In genomic region chr6:89299451-89299850, GRCh38 we compare ENCODE assay signal across 11 cellular contexts. TPM values are rescaled to one million over a fixed set of nuclear protein-coding genes. Genes with fewer than 3 reads are reported as not detected.
DNase-seq lines count a peak whose midpoint lies in the region; ATAC-seq, FAIRE-seq and TF ChIP-seq lines count a peak whose summit lies in the region.
"Had no signal": no experiment of that assay in that cellular context is flagged by ENCODE, and none has a peak within 500 bp of the region (broad histone marks: within the 10 kb centered on the region; RNA-seq: fewer than 3 reads in every experiment).

No MANE protein-coding gene starts in this region.

- H3K36me3 ChIP-seq in HepG2 (replicated peaks in 1 of 2; ENCODE audit: control insufficient read depth in 1 of 2, insufficient read depth in 2 of 2, low read length in 2 of 2) (no peaks in the 10 kb centered on the region), right lobe of liver (no peaks in the 10 kb centered on the region), OCI-LY7 (ENCODE audit: insufficient read depth, low read length) (no peaks in the 10 kb centered on the region), endothelial cell of umbilical vein (ENCODE audit: control insufficient read depth in 2 of 2, extremely low read depth in 1 of 2, insufficient read depth in 2 of 2, low read length in 2 of 2) (no peaks in the 10 kb centered on the region), stomach (no peaks in the 10 kb centered on the region)

- H3K27me3 ChIP-seq in HepG2 (ENCODE audit: control insufficient read depth in 1 of 2, insufficient read depth in 2 of 2, low read length in 2 of 2), result peaks cover 0 to 1% of the 10 kb centered on the region in 2 experiments; a peak in 1 of 5 replicates
- H3K27me3 ChIP-seq in right lobe of liver, result no peaks in the 10 kb centered on the region
- no peaks in the 10 kb centered on the region for H3K27me3 ChIP-seq in endothelial cell of umbilical vein (ENCODE audit: control insufficient read depth in 2 of 2, insufficient read depth in 2 of 2, low read length in 2 of 2)
- no peaks in the 10 kb centered on the region for H3K27me3 ChIP-seq in stomach
- H3K27me3 ChIP-seq: hepatocyte had no signal

- TF ChIP-seq POLR2A in HepG2 (IDR thresholded peaks at IDR 0.05; ENCODE audit: insufficient read depth in 1 of 2, low read depth in 2 of 2, low read length in 2 of 2), result no peak
- TF ChIP-seq POLR2A in right lobe of liver (IDR thresholded peaks at IDR 0.05), result no peak
- no peak for TF ChIP-seq POLR2A in endothelial cell of umbilical vein (IDR thresholded peaks at IDR 0.05; ENCODE audit: low read depth, low read length)
- TF ChIP-seq POLR2A in stomach (IDR thresholded peaks at IDR 0.05), result no peak

- H3K9me3 ChIP-seq in HepG2 (ENCODE audit: low read length), result no peaks in the 10 kb centered on the region
- no peaks in the 10 kb centered on the region for H3K9me3 ChIP-seq in right lobe of liver
- 0 out of 2 replicates have a peak, but pooled peaks cover 6% of the 10 kb centered on the region for H3K9me3 ChIP-seq in OCI-LY7 (ENCODE audit: low read length)
- no peaks in the 10 kb centered on the region for H3K9me3 ChIP-seq in endothelial cell of umbilical vein (replicated peaks; ENCODE audit: control insufficient read depth, insufficient read depth, low read length)
- H3K9me3 ChIP-seq in stomach, result no peaks in the 10 kb centered on the region

- H3K4me1 ChIP-seq in HepG2 (ENCODE audit: insufficient read depth, low read length) (peaks cover 17% of the 10 kb centered on the region), right lobe of liver (no peaks in the 10 kb centered on the region), OCI-LY7 (ENCODE audit: insufficient read depth, low read length, poor library complexity, severe bottlenecking) (no peaks in the 10 kb centered on the region), endothelial cell of umbilical vein (ENCODE audit: control insufficient read depth, extremely low read depth, insufficient read depth, low read length) (peaks cover 28% of the 10 kb centered on the region), stomach (peaks cover 9 to 19% (median 14%) of the 10 kb centered on the region in 4 donors)

- in situ Hi-C loops in HepG2 (cut with HindIII; ENCODE audit: extremely low pct_ligation_motif_present, low pct_unique_long_range_greater_than_20kb), result no loop called here

- no peak for FAIRE-seq in HepG2 (lab: Jason Lieb, UNC)
- peak; percentile 85 for FAIRE-seq in endothelial cell of umbilical vein (lab: Jason Lieb, UNC)

- H3K4me1 Mint-ChIP-seq in natural killer cell treated with Interleukin-12 subunit alpha and Interleukin-12 subunit beta and Interleukin-15 and Interleukin-18, amount 100 ng/mL, for 72 hours (ENCODE audit: low read depth in 2 of 2), result peaks cover 0 to 15% of the 10 kb centered on the region in 2 donors

- POLR2A ChIA-PET in HepG2 (lab: Yijun Ruan, JAX), result interaction anchor here (1.5 kb wide), 1 partner anchor 12 kb away, joined by 3 read pairs; no protein-coding TSS in a partner anchor
- POLR2A ChIA-PET in OCI-LY7 (lab: Charles Lee), result interaction anchor here (0.5 kb wide), 2 partner anchors 21 to 889 kb away, joined by 3 to 9 read pairs; no protein-coding TSS in a partner anchor
- POLR2A ChIA-PET in endothelial cell of umbilical vein (lab: Charles Lee), result no interaction called here

- no peak for TF ChIP-seq CTCF in HepG2 (CRISPR knock-in tag; IDR thresholded peaks at IDR 0.05)
- no peak for TF ChIP-seq CTCF in right lobe of liver (IDR thresholded peaks at IDR 0.05)
- peak; percentile 43; the same call in 1 of the 2 replicates for TF ChIP-seq CTCF in OCI-LY7 (conservative IDR thresholded peaks at IDR 0.05; ENCODE audit: low read length)
- TF ChIP-seq CTCF in endothelial cell of umbilical vein (IDR thresholded peaks at IDR 0.05; ENCODE audit: extremely low read depth in 1 of 2, insufficient read depth in 1 of 2, low read depth in 1 of 2, low read length in 2 of 2), result peak; percentile 38 to 40
- no peak for TF ChIP-seq CTCF in stomach (IDR thresholded peaks at IDR 0.05)

- H3K4me2 ChIP-seq in HepG2 (ENCODE audit: low read depth, low read length) (no peak overlapping the region), OCI-LY7 (ENCODE audit: low read length) (no peak overlapping the region), endothelial cell of umbilical vein (ENCODE audit: insufficient read depth, low read length) (peak overlapping the region; percentile 5)
- H3K4me2 ChIP-seq: hepatocyte had no signal

- BruUV-seq in HepG2 (replicated peaks; lab: Mats Ljungman, UMichigan) (no TSS peak), OCI-LY7 (replicated peaks; lab: Mats Ljungman, UMichigan) (no TSS peak), endothelial cell of umbilical vein (replicated peaks; lab: Mats Ljungman, UMichigan) (no TSS peak)

- H3K9me3 Mint-ChIP-seq in natural killer cell treated with Interleukin-12 subunit alpha and Interleukin-12 subunit beta and Interleukin-15 and Interleukin-18, amount 100 ng/mL, for 72 hours, result no peaks in the 10 kb centered on the region
- H3K9me3 Mint-ChIP-seq: CD8-positive, alpha-beta memory T cell had no signal

- H3K9me1 ChIP-seq in endothelial cell of umbilical vein (replicated peaks; ENCODE audit: control insufficient read depth, extremely low read depth, insufficient read depth, low read length), result no peaks in the 10 kb centered on the region

- CTCF ChIA-PET in HepG2 (lab: Yijun Ruan, JAX; ENCODE audit: low intra/inter-chr PET ratio, low total read pairs), result no interaction called here
- CTCF ChIA-PET in OCI-LY7 (lab: Charles Lee; ENCODE audit: unreplicated experiment), result no interaction called here
- CTCF ChIA-PET in endothelial cell of umbilical vein (lab: Charles Lee), result interaction anchor here (0.9 to 3.7 kb wide), 8 partner anchors 8 to 316 kb away, joined by 3 to 47 read pairs (median 12); no protein-coding TSS in a partner anchor

- intact Hi-C loops in HepG2 (cut with micrococcal nuclease; ENCODE audit: unreplicated experiment) (no loop called here), right lobe of liver (cut with DNase I) (no loop called here), OCI-LY7 (cut with micrococcal nuclease; ENCODE audit: unreplicated experiment) (no loop called here), endothelial cell of umbilical vein (cut with micrococcal nuclease) (loop anchor here (1.0 to 5.0 kb wide), 6 partner anchors 13 to 339 kb away; partner anchors contain the start of genes LYRM2, PM20D2 and PNRC1), stomach (cut with DNase I; ENCODE audit: low total_unique reads) (no loop called here)

- no peak overlapping the region for H3K9ac ChIP-seq in HepG2 (ENCODE audit: insufficient read depth, low read depth, low read length)
- peak overlapping the region; percentile 42 for H3K9ac ChIP-seq in endothelial cell of umbilical vein (replicated peaks; ENCODE audit: extremely low read depth, insufficient read depth, low read length)

- ATAC-seq in HepG2 (peak; percentile 57), right lobe of liver (no peak)
- ATAC-seq in natural killer cell treated with Interleukin-12 subunit alpha and Interleukin-12 subunit beta and Interleukin-15 and Interleukin-18, amount 100 ng/mL, for 72 hours, result no peak

- dilution Hi-C loops in endothelial cell of umbilical vein (cut with MboI; ENCODE audit: extremely low pct_ligation_motif_present, low sequenced_read_pairs), result no loop called here

- no peaks in the 10 kb centered on the region for H4K20me1 ChIP-seq in HepG2 (ENCODE audit: insufficient read depth, low read length)
- H4K20me1 ChIP-seq in OCI-LY7 (ENCODE audit: insufficient read depth, low read length), result no peaks in the 10 kb centered on the region
- no peaks in the 10 kb centered on the region for H4K20me1 ChIP-seq in endothelial cell of umbilical vein (replicated peaks; ENCODE audit: control insufficient read depth, extremely low read depth, insufficient read depth, low read length)

- DNase-seq in HepG2 (ENCODE audit: low spot score) (no peak), right lobe of liver (no peak), OCI-LY7 (ENCODE audit: low spot score) (no peak), endothelial cell of umbilical vein (ENCODE audit: low read depth, low spot score) (peak; percentile 83), NCI-H1694 (lab: John Stamatoyannopoulos, UW) (no peak), ecto neural progenitor cell (ENCODE audit: low spot score) (no peak), stomach (no peak)
- no peak for DNase-seq in natural killer cell treated with Interleukin-12 subunit alpha and Interleukin-12 subunit beta and Interleukin-15 and Interleukin-18, amount 100 ng/mL, for 72 hours (ENCODE audit: low spot score)
- DNase-seq: NCI-H2081 treated with DMSO at 0.1 percent for 48 hours had no signal

- H3K27me3 Mint-ChIP-seq in natural killer cell treated with Interleukin-12 subunit alpha and Interleukin-12 subunit beta and Interleukin-15 and Interleukin-18, amount 100 ng/mL, for 72 hours, result no peaks in the 10 kb centered on the region

- H3K27ac ChIP-seq in HepG2 (ENCODE audit: extremely low read length, insufficient read depth, low read length), result no peak overlapping the region
- H3K27ac ChIP-seq in right lobe of liver, result no peak overlapping the region
- H3K27ac ChIP-seq in OCI-LY7 (ENCODE audit: low read depth, low read length, poor library complexity, severe bottlenecking), result no peak overlapping the region
- peak overlapping the region; percentile 84 for H3K27ac ChIP-seq in endothelial cell of umbilical vein (ENCODE audit: insufficient read depth, low read depth, low read length)
- no peak overlapping the region for H3K27ac ChIP-seq in stomach
- H3K27ac ChIP-seq: hepatocyte had no signal

- TF ChIP-seq EP300 in HepG2 (IDR thresholded peaks at IDR 0.05; ENCODE audit: low read depth in 2 of 2, low read length in 2 of 2), result no peak
- TF ChIP-seq EP300 in HepG2 (CRISPR knock-in tag; IDR thresholded peaks at IDR 0.05; ENCODE audit: borderline replicate concordance), result no peak
- no peak for TF ChIP-seq EP300 in stomach (IDR thresholded peaks at IDR 0.05)

- H3K4me3 ChIP-seq in HepG2 (replicated peaks in 1 of 3; ENCODE audit: insufficient read depth in 1 of 3, low read depth in 2 of 3, low read length in 3 of 3), result no peak overlapping the region
- no peak overlapping the region for H3K4me3 ChIP-seq in right lobe of liver
- no peak overlapping the region for H3K4me3 ChIP-seq in OCI-LY7 (ENCODE audit: low read depth, low read length, poor library complexity, severe bottlenecking)
- H3K4me3 ChIP-seq in endothelial cell of umbilical vein (replicated peaks in 1 of 3; ENCODE audit: insufficient read depth in 1 of 3, low read depth in 1 of 3, low read length in 3 of 3), result no peak overlapping the region
- H3K4me3 ChIP-seq in stomach, result no peak overlapping the region
- H3K4me3 ChIP-seq: hepatocyte had no signal

- H3K79me2 ChIP-seq in HepG2 (ENCODE audit: insufficient read depth, low read length) (no peaks in the 10 kb centered on the region), OCI-LY7 (ENCODE audit: insufficient read depth, low read depth, low read length) (no peaks in the 10 kb centered on the region), endothelial cell of umbilical vein (ENCODE audit: control insufficient read depth, insufficient read depth, low read length) (no peaks in the 10 kb centered on the region)
- H3K79me2 ChIP-seq: hepatocyte had no signal

- no peak overlapping the region for H3K27ac Mint-ChIP-seq in natural killer cell treated with Interleukin-12 subunit alpha and Interleukin-12 subunit beta and Interleukin-15 and Interleukin-18, amount 100 ng/mL, for 72 hours

- H3K36me3 Mint-ChIP-seq in natural killer cell treated with Interleukin-12 subunit alpha and Interleukin-12 subunit beta and Interleukin-15 and Interleukin-18, amount 100 ng/mL, for 72 hours, result no peaks in the 10 kb centered on the region
- H3K36me3 Mint-ChIP-seq: CD8-positive, alpha-beta memory T cell had no signal

- H3K4me3 Mint-ChIP-seq in natural killer cell treated with Interleukin-12 subunit alpha and Interleukin-12 subunit beta and Interleukin-15 and Interleukin-18, amount 100 ng/mL, for 72 hours, result no peak overlapping the region

- no peaks in the 10 kb centered on the region for H3K9me2 ChIP-seq in OCI-LY7 (ENCODE audit: insufficient read depth, low read length)

- H2AFZ ChIP-seq in HepG2 (ENCODE audit: low read length) (no peak overlapping the region), OCI-LY7 (ENCODE audit: low read length) (no peak overlapping the region), endothelial cell of umbilical vein (ENCODE audit: low read depth, low read length) (no peak overlapping the region)
- H2AFZ ChIP-seq: hepatocyte had no signal

- no peak for TF ChIP-seq RAD21 in HepG2 (CRISPR knock-in tag; IDR thresholded peaks at IDR 0.05)

- WGBS in HepG2 (ENCODE audit: low lambda C conversion rate), result 74% methylated on average over 7 of the region's 7 CpGs
- WGBS in right lobe of liver (ENCODE audit: insufficient coverage, low coverage, low lambda C conversion rate, missing lambda C conversion rate), result 66% methylated on average over 3 of the region's 7 CpGs
- 78 to 85% (median 83%) methylated on average over 7 of the region's 7 CpGs for WGBS in stomach, 5 donors

RNA-seq across cellular contexts. Expression of gene GABRR2, which starts 15.6 kb away (rescaled TPM):
- total RNA-seq in HepG2 (2016; rRNA removed; fragmentation: Illumina TruSeq; extraction: Trizol) (not detected in 2 replicates), right lobe of liver (1 to 10 TPM in 1 of 6 experiments, under 1 TPM in 5; 0.20 to 1.2 (median 0.56) TPM), OCI-LY7 (2022) (6.7 and 7.0 TPM in 2 replicates), endothelial cell of umbilical vein (2.5 and 3.6 TPM in 2 replicates), stomach (1 to 10 TPM in 1 of 5 donors, under 1 TPM in 1, not detected in 3; 0.73 to 7.6 TPM)
- total RNA-seq in HepG2 (2016; cell fraction: cytosol; rRNA removed; fragmentation: Illumina TruSeq; extraction: Trizol; ENCODE audit: low read depth), result not detected in 2 replicates
- not detected in 2 replicates for total RNA-seq in HepG2 (2016; cell fraction: insoluble cytoplasmic fraction; rRNA removed; fragmentation: Illumina TruSeq; extraction: Trizol)
- total RNA-seq in HepG2 (2016; cell fraction: membrane; rRNA removed; fragmentation: Illumina TruSeq; extraction: Trizol), result not detected in 2 replicates
- total RNA-seq in HepG2 (2016; cell fraction: nucleus; rRNA removed; fragmentation: Illumina TruSeq; extraction: Trizol), result not detected in 2 replicates
- polyA plus RNA-seq in HepG2 (2011; rRNA removed) (0.13 and 0.24 TPM in 2 replicates), endothelial cell of umbilical vein (1.4 TPM in 2 replicates), stomach (under 1 TPM in 1 of 3 donors, not detected in 2; 0.15 TPM)
- 0.04 TPM in 1 of 2 replicates, not detected in the other for polyA plus RNA-seq in HepG2 (2011; cell fraction: cytosol; rRNA removed)
- 0.80 and 0.81 TPM in 2 replicates for polyA plus RNA-seq in HepG2 (2011; cell fraction: nucleus; rRNA removed)
- polyA plus RNA-seq in HepG2 (2012), result 0.20 TPM in 1 of 2 replicates, not detected in the other
- not detected in 2 replicates for polyA plus RNA-seq in HepG2 (2016; cell fraction: cytosol; fragmentation: Illumina TruSeq; extraction: Trizol; ENCODE audit: low read depth)
- polyA plus RNA-seq in HepG2 (2016; cell fraction: insoluble cytoplasmic fraction; fragmentation: Illumina TruSeq; extraction: Trizol; ENCODE audit: low read depth), result not detected in 2 replicates
- polyA plus RNA-seq in HepG2 (2016; cell fraction: membrane; fragmentation: Illumina TruSeq; extraction: Trizol; ENCODE audit: low read depth), result not detected in 2 replicates
- not detected in 2 replicates for polyA plus RNA-seq in HepG2 (2016; cell fraction: nucleus; fragmentation: Illumina TruSeq; extraction: Trizol; ENCODE audit: insufficient read depth, low read depth)
- polyA minus RNA-seq in HepG2 (2011; rRNA and poly(A)+ RNA removed; ENCODE audit: low replicate concordance), result 0.56 TPM in 1 of 2 replicates, not detected in the other
- not detected in 2 replicates for polyA minus RNA-seq in HepG2 (2011; cell fraction: cytosol; rRNA and poly(A)+ RNA removed)
- polyA minus RNA-seq in HepG2 (2011; cell fraction: nucleus; rRNA and poly(A)+ RNA removed), result 0.37 TPM in 1 of 2 replicates, not detected in the other
- 5.2 and 7.8 TPM in 2 replicates for total RNA-seq in OCI-LY7 (2014; rRNA removed; shearing (Covaris generic))
- polyA plus RNA-seq in endothelial cell of umbilical vein (2011; cell fraction: cytosol; rRNA removed), result 0.22 and 0.32 TPM in 2 replicates
- 13.3 and 16.4 TPM in 2 replicates for polyA plus RNA-seq in endothelial cell of umbilical vein (2011; cell fraction: nucleus; rRNA removed)
- 0.44 TPM in 2 replicates for polyA plus RNA-seq in endothelial cell of umbilical vein (2012)
- 1.8 and 5.5 TPM in 2 replicates for polyA minus RNA-seq in endothelial cell of umbilical vein
- polyA minus RNA-seq in endothelial cell of umbilical vein (2011; cell fraction: cytosol; rRNA and poly(A)+ RNA removed), result not detected
- 2.6 and 4.1 TPM in 2 replicates for polyA minus RNA-seq in endothelial cell of umbilical vein (2011; cell fraction: nucleus; rRNA and poly(A)+ RNA removed)
- 1 to 10 TPM; 1.0 to 1.9 TPM for total RNA-seq in natural killer cell treated with Interleukin-12 subunit alpha and Interleukin-12 subunit beta and Interleukin-15 and Interleukin-18, amount 100 ng/mL, for 72 hours

RNA-seq across cellular contexts. Expression of gene UBE2J1, which starts 53.1 kb away (rescaled TPM):
- total RNA-seq in HepG2 (2016; rRNA removed; fragmentation: Illumina TruSeq; extraction: Trizol) (19.3 and 29.5 TPM in 2 replicates), right lobe of liver (10 to 100 TPM; 14.9 to 22.3 (median 19.7) TPM), OCI-LY7 (2022) (243 and 265 TPM in 2 replicates), endothelial cell of umbilical vein (84.9 and 96.6 TPM in 2 replicates), stomach (10 to 100 TPM in 4 of 5 donors, 1 to 10 TPM in 1; 5.2 to 58.6 (median 12.5) TPM)
- 13.5 and 15.0 TPM in 2 replicates for total RNA-seq in HepG2 (2016; cell fraction: cytosol; rRNA removed; fragmentation: Illumina TruSeq; extraction: Trizol; ENCODE audit: low read depth)
- total RNA-seq in HepG2 (2016; cell fraction: insoluble cytoplasmic fraction; rRNA removed; fragmentation: Illumina TruSeq; extraction: Trizol), result 20.1 and 28.2 TPM in 2 replicates
- 34.9 and 36.8 TPM in 2 replicates for total RNA-seq in HepG2 (2016; cell fraction: membrane; rRNA removed; fragmentation: Illumina TruSeq; extraction: Trizol)
- total RNA-seq in HepG2 (2016; cell fraction: nucleus; rRNA removed; fragmentation: Illumina TruSeq; extraction: Trizol), result 10.8 and 11.8 TPM in 2 replicates
- polyA plus RNA-seq in HepG2 (2011; rRNA removed) (18.6 and 24.6 TPM in 2 replicates), endothelial cell of umbilical vein (36.3 and 44.4 TPM in 2 replicates), stomach (10 to 100 TPM; 17.7 to 48.7 (median 30.3) TPM)
- 12.1 and 17.5 TPM in 2 replicates for polyA plus RNA-seq in HepG2 (2011; cell fraction: cytosol; rRNA removed)
- polyA plus RNA-seq in HepG2 (2011; cell fraction: nucleus; rRNA removed), result 5.8 and 6.6 TPM in 2 replicates
- 15.8 and 17.0 TPM in 2 replicates for polyA plus RNA-seq in HepG2 (2012)
- 26.2 and 31.5 TPM in 2 replicates for polyA plus RNA-seq in HepG2 (2016; cell fraction: cytosol; fragmentation: Illumina TruSeq; extraction: Trizol; ENCODE audit: low read depth)
- 52.7 and 53.8 TPM in 2 replicates for polyA plus RNA-seq in HepG2 (2016; cell fraction: insoluble cytoplasmic fraction; fragmentation: Illumina TruSeq; extraction: Trizol; ENCODE audit: low read depth)
- 47.6 and 48.7 TPM in 2 replicates for polyA plus RNA-seq in HepG2 (2016; cell fraction: membrane; fragmentation: Illumina TruSeq; extraction: Trizol; ENCODE audit: low read depth)
- 22.0 and 22.5 TPM in 2 replicates for polyA plus RNA-seq in HepG2 (2016; cell fraction: nucleus; fragmentation: Illumina TruSeq; extraction: Trizol; ENCODE audit: insufficient read depth, low read depth)
- 10.0 and 15.8 TPM in 2 replicates for polyA minus RNA-seq in HepG2 (2011; rRNA and poly(A)+ RNA removed; ENCODE audit: low replicate concordance)
- polyA minus RNA-seq in HepG2 (2011; cell fraction: cytosol; rRNA and poly(A)+ RNA removed), result 13.7 and 13.9 TPM in 2 replicates
- 18.8 and 20.0 TPM in 2 replicates for polyA minus RNA-seq in HepG2 (2011; cell fraction: nucleus; rRNA and poly(A)+ RNA removed)
- 117 and 123 TPM in 2 replicates for total RNA-seq in OCI-LY7 (2014; rRNA removed; shearing (Covaris generic))
- 40.5 and 45.2 TPM in 2 replicates for polyA plus RNA-seq in endothelial cell of umbilical vein (2011; cell fraction: cytosol; rRNA removed)
- polyA plus RNA-seq in endothelial cell of umbilical vein (2011; cell fraction: nucleus; rRNA removed), result 38.4 and 45.2 TPM in 2 replicates
- 31.7 and 47.9 TPM in 2 replicates for polyA plus RNA-seq in endothelial cell of umbilical vein (2012)
- 47.2 and 53.7 TPM in 2 replicates for polyA minus RNA-seq in endothelial cell of umbilical vein
- polyA minus RNA-seq in endothelial cell of umbilical vein (2011; cell fraction: cytosol; rRNA and poly(A)+ RNA removed), result 13.6 TPM
- 40.8 and 51.1 TPM in 2 replicates for polyA minus RNA-seq in endothelial cell of umbilical vein (2011; cell fraction: nucleus; rRNA and poly(A)+ RNA removed)
- total RNA-seq in natural killer cell treated with Interleukin-12 subunit alpha and Interleukin-12 subunit beta and Interleukin-15 and Interleukin-18, amount 100 ng/mL, for 72 hours, result 10 to 100 TPM; 31.1 to 35.0 TPM

Comparison
In these comparisons a context has a peak if more than half of its experiments do, and no peak if none do; other contexts are left out.
1. CTCF ChIP-seq: peak in OCI-LY7 (single experiment) and endothelial cell of umbilical vein (2 of 2); none in HepG2 (single experiment), right lobe of liver (0 of 4) and stomach (0 of 7).